8 cellular contexts compared by ENCODE assay signal in genomic region chr7:129163875-129164544, GRCh38. TPM values are rescaled to one million over a fixed set of nuclear protein-coding genes. Genes with fewer than 3 reads are reported as not detected.
A peak's percentile ranks its signal among the peaks of the same experiment; 100 is the strongest.
DNase-seq lines count a peak whose midpoint lies in the region; ATAC-seq, FAIRE-seq and TF ChIP-seq lines count a peak whose summit lies in the region.

No MANE protein-coding gene starts in this region.

- H3K27ac ChIP-seq in A673 (ENCODE audit: low read depth, low read length, poor library complexity, severe bottlenecking), result no peak overlapping the region
- no peak overlapping the region for H3K27ac ChIP-seq in HepG2 (ENCODE audit: extremely low read length, insufficient read depth, low read length)

- no peaks in the 10 kb centered on the region for H3K79me2 ChIP-seq in HepG2 (ENCODE audit: insufficient read depth, low read length)

- H3K4me3 ChIP-seq in A673 (ENCODE audit: low read depth, low read length, poor library complexity, severe bottlenecking), result no peak overlapping the region
- H3K4me3 ChIP-seq in astrocyte of the spinal cord (ENCODE audit: low read depth, low read length), result no peak overlapping the region
- no peak overlapping the region for H3K4me3 ChIP-seq in HepG2 (replicated peaks in 1 of 3; ENCODE audit: insufficient read depth in 1 of 3, low read depth in 2 of 3, low read length in 3 of 3)

- H3K27me3 ChIP-seq in A673 (replicated peaks; ENCODE audit: insufficient read depth, low read depth, low read length, poor library complexity) (no peaks in the 10 kb centered on the region), HepG2 (ENCODE audit: control insufficient read depth in 1 of 2, insufficient read depth in 2 of 2, low read length in 2 of 2) (no peaks in the 10 kb centered on the region)

- CTCF ChIA-PET in A673 (lab: Charles Lee) (interaction anchor here (0.6 to 1.4 kb wide), 10 partner anchors 9 to 704 kb away, joined by 3 to 12 read pairs (median 4); partner anchors contain the start of gene TSPAN33), HepG2 (lab: Yijun Ruan, JAX; ENCODE audit: low intra/inter-chr PET ratio, low total read pairs) (interaction anchor here (2.1 to 3.5 kb wide), 2 partner anchors 45 to 50 kb away, joined by 8 to 50 read pairs; no protein-coding TSS in a partner anchor)

- no peak overlapping the region for H3K4me2 ChIP-seq in HepG2 (ENCODE audit: low read depth, low read length)

- POLR2A ChIA-PET in A673 (lab: Charles Lee; ENCODE audit: low non-redundant PET) (interaction anchor here (0.5 to 0.7 kb wide), 2 partner anchors 154 to 491 kb away, joined by 3 read pairs; no protein-coding TSS in a partner anchor), HepG2 (lab: Yijun Ruan, JAX) (interaction anchor here (0.7 to 1.0 kb wide), 3 partner anchors 25 to 61 kb away, joined by 3 to 6 read pairs (median 4); partner anchors contain the start of gene SMO)

- in situ Hi-C loops in astrocyte of the spinal cord (cut with HindIII; ENCODE audit: low sequenced_read_pairs) (no loop called here), HepG2 (cut with HindIII; ENCODE audit: extremely low pct_ligation_motif_present, low pct_unique_long_range_greater_than_20kb) (loop anchor here (5.0 kb wide), 1 partner anchor 48 kb away; no protein-coding TSS in a partner anchor)

- ATAC-seq in HepG2 (peak; percentile 49; the same call in 1 of the 3 replicates), HG02642 (IDR thresholded peaks at IDR 0.05; ENCODE audit: poor library complexity, unreplicated experiment) (no peak), HG02678 (IDR thresholded peaks at IDR 0.05; ENCODE audit: unreplicated experiment) (no peak)

- TF ChIP-seq EP300 in HepG2 (IDR thresholded peaks at IDR 0.05; ENCODE audit: low read depth in 2 of 2, low read length in 2 of 2), result no peak
- TF ChIP-seq EP300 in HepG2 (CRISPR knock-in tag; IDR thresholded peaks at IDR 0.05; ENCODE audit: borderline replicate concordance), result no peak

- DNase-seq in A673 (ENCODE audit: low spot score), result peak; percentile 61
- DNase-seq in NCI-H2081 treated with DMSO at 0.1 percent for 48 hours (lab: John Stamatoyannopoulos, UW), result peak; percentile 6
- DNase-seq in astrocyte of the spinal cord (ENCODE audit: low read depth, low spot score), result peak; percentile 69
- peak; percentile 40 for DNase-seq in HepG2 (ENCODE audit: low spot score)
- no peak for DNase-seq in HPDE6-E6E7 (ENCODE audit: extremely low spot score)

- intact Hi-C loops in A673 (cut with micrococcal nuclease; ENCODE audit: unreplicated experiment) (loop anchor here (1.0 kb wide), 1 partner anchor 46 kb away; no protein-coding TSS in a partner anchor), HepG2 (cut with micrococcal nuclease; ENCODE audit: unreplicated experiment) (loop anchor here (1.0 kb wide), 2 partner anchors 46 to 50 kb away; no protein-coding TSS in a partner anchor)

- peaks cover 7% of the 10 kb centered on the region for H3K4me1 ChIP-seq in A673 (ENCODE audit: insufficient read depth, low read length, poor library complexity, severe bottlenecking)
- H3K4me1 ChIP-seq in HepG2 (ENCODE audit: insufficient read depth, low read length), result no peaks in the 10 kb centered on the region

- peak; percentile 85 for FAIRE-seq in G401.6 (lab: Jason Lieb, UNC)
- peak; percentile 60 for FAIRE-seq in HepG2 (lab: Jason Lieb, UNC)

- TF ChIP-seq RAD21 in HepG2 (CRISPR knock-in tag; IDR thresholded peaks at IDR 0.05), result peak; percentile 57; the same call in 1 of the 2 replicates

- no TSS peak for BruUV-seq in A673 (replicated peaks; lab: Mats Ljungman, UMichigan)
- BruUV-seq in HepG2 (replicated peaks; lab: Mats Ljungman, UMichigan), result no TSS peak

- no peak overlapping the region for H2AFZ ChIP-seq in HepG2 (ENCODE audit: low read length)

- TF ChIP-seq POLR2A in HepG2 (IDR thresholded peaks at IDR 0.05; ENCODE audit: insufficient read depth in 1 of 2, low read depth in 2 of 2, low read length in 2 of 2), result no peak

- 66% methylated on average over 11 of the region's 11 CpGs for WGBS in HepG2 (ENCODE audit: low lambda C conversion rate)

- H3K36me3 ChIP-seq in A673 (ENCODE audit: insufficient read depth, low read length, poor library complexity, severe bottlenecking) (no peaks in the 10 kb centered on the region), HepG2 (replicated peaks in 1 of 2; ENCODE audit: control insufficient read depth in 1 of 2, insufficient read depth in 2 of 2, low read length in 2 of 2) (no peaks in the 10 kb centered on the region; a peak in 1 of 5 replicates)

- H3K9ac ChIP-seq in HepG2 (ENCODE audit: insufficient read depth, low read depth, low read length), result no peak overlapping the region

- no peaks in the 10 kb centered on the region for H4K20me1 ChIP-seq in HepG2 (ENCODE audit: insufficient read depth, low read length)

- TF ChIP-seq CTCF in A673 (conservative IDR thresholded peaks at IDR 0.05; ENCODE audit: low read depth, low read length), result peak; percentile 89
- peak; percentile 76 for TF ChIP-seq CTCF in astrocyte of the spinal cord (IDR thresholded peaks at IDR 0.05; ENCODE audit: low read depth, low read length)
- peak; percentile 70 for TF ChIP-seq CTCF in HepG2 (CRISPR knock-in tag; IDR thresholded peaks at IDR 0.05)

- H3K9me3 ChIP-seq in A673 (ENCODE audit: low read depth, low read length, poor library complexity, severe bottlenecking) (no peaks in the 10 kb centered on the region), HepG2 (ENCODE audit: low read length) (no peaks in the 10 kb centered on the region)

TF ChIP-seq in HepG2, 621 proteins besides CTCF, POLR2A, EP300 and RAD21:
- TF ChIP-seq MIXL1 (CRISPR knock-in tag; IDR thresholded peaks at IDR 0.05) (peak; percentile 81; the same call in 1 of the 2 replicates), TBX3 (IDR thresholded peaks at IDR 0.05; ENCODE audit: borderline replicate concordance) (no peak), SATB2 (CRISPR knock-in tag; IDR thresholded peaks at IDR 0.05) (no peak), HNRNPK (IDR thresholded peaks at IDR 0.05; ENCODE audit: low read depth, low read length, poor library complexity, severe bottlenecking) (peak; percentile 75), STAG1 (CRISPR knock-in tag; IDR thresholded peaks at IDR 0.05) (peak; percentile 69), SMC3 (IDR thresholded peaks at IDR 0.05; ENCODE audit: low read length) (peak; percentile 71)

RNA-seq across cellular contexts. Expression of gene TSPAN33, which starts 19.5 kb away (rescaled TPM):
- total RNA-seq in A673 (2021), result 1.6 and 3.5 TPM in 2 replicates
- total RNA-seq in HepG2 (2016; rRNA removed; fragmentation: Illumina TruSeq; extraction: Trizol), result 12.9 and 15.3 TPM in 2 replicates
- 15.1 and 19.5 TPM in 2 replicates for total RNA-seq in HepG2 (2016; cell fraction: cytosol; rRNA removed; fragmentation: Illumina TruSeq; extraction: Trizol; ENCODE audit: low read depth)
- 10.8 and 14.4 TPM in 2 replicates for total RNA-seq in HepG2 (2016; cell fraction: insoluble cytoplasmic fraction; rRNA removed; fragmentation: Illumina TruSeq; extraction: Trizol)
- total RNA-seq in HepG2 (2016; cell fraction: membrane; rRNA removed; fragmentation: Illumina TruSeq; extraction: Trizol), result 32.7 and 34.3 TPM in 2 replicates
- total RNA-seq in HepG2 (2016; cell fraction: nucleus; rRNA removed; fragmentation: Illumina TruSeq; extraction: Trizol), result 8.1 and 9.4 TPM in 2 replicates
- polyA plus RNA-seq in HepG2 (2011; rRNA removed), result 16.5 and 18.2 TPM in 2 replicates
- polyA plus RNA-seq in HepG2 (2011; cell fraction: cytosol; rRNA removed), result 19.8 and 23.3 TPM in 2 replicates
- 8.5 and 9.9 TPM in 2 replicates for polyA plus RNA-seq in HepG2 (2011; cell fraction: nucleus; rRNA removed)
- polyA plus RNA-seq in HepG2 (2012), result 10.1 and 13.3 TPM in 2 replicates
- 23.0 and 28.4 TPM in 2 replicates for polyA plus RNA-seq in HepG2 (2016; cell fraction: cytosol; fragmentation: Illumina TruSeq; extraction: Trizol; ENCODE audit: low read depth)
- polyA plus RNA-seq in HepG2 (2016; cell fraction: insoluble cytoplasmic fraction; fragmentation: Illumina TruSeq; extraction: Trizol; ENCODE audit: low read depth), result 13.0 and 14.1 TPM in 2 replicates
- polyA plus RNA-seq in HepG2 (2016; cell fraction: membrane; fragmentation: Illumina TruSeq; extraction: Trizol; ENCODE audit: low read depth), result 35.6 and 37.4 TPM in 2 replicates
- 15.5 and 18.6 TPM in 2 replicates for polyA plus RNA-seq in HepG2 (2016; cell fraction: nucleus; fragmentation: Illumina TruSeq; extraction: Trizol; ENCODE audit: insufficient read depth, low read depth)
- polyA minus RNA-seq in HepG2 (2011; rRNA and poly(A)+ RNA removed; ENCODE audit: low replicate concordance), result 9.5 and 35.1 TPM in 2 replicates
- polyA minus RNA-seq in HepG2 (2011; cell fraction: cytosol; rRNA and poly(A)+ RNA removed), result 9.1 and 9.7 TPM in 2 replicates
- 7.2 and 10.4 TPM in 2 replicates for polyA minus RNA-seq in HepG2 (2011; cell fraction: nucleus; rRNA and poly(A)+ RNA removed)

RNA-seq across cellular contexts. Expression of gene SMO, which starts 24.4 kb away (rescaled TPM):
- total RNA-seq in A673 (2021) (40.3 and 40.8 TPM in 2 replicates), HepG2 (2016; rRNA removed; fragmentation: Illumina TruSeq; extraction: Trizol) (22.1 and 32.3 TPM in 2 replicates)
- total RNA-seq in HepG2 (2016; cell fraction: cytosol; rRNA removed; fragmentation: Illumina TruSeq; extraction: Trizol; ENCODE audit: low read depth), result 72.0 and 77.5 TPM in 2 replicates
- 22.7 and 33.9 TPM in 2 replicates for total RNA-seq in HepG2 (2016; cell fraction: insoluble cytoplasmic fraction; rRNA removed; fragmentation: Illumina TruSeq; extraction: Trizol)
- total RNA-seq in HepG2 (2016; cell fraction: membrane; rRNA removed; fragmentation: Illumina TruSeq; extraction: Trizol), result 37.3 and 38.5 TPM in 2 replicates
- total RNA-seq in HepG2 (2016; cell fraction: nucleus; rRNA removed; fragmentation: Illumina TruSeq; extraction: Trizol), result 26.1 and 28.3 TPM in 2 replicates
- polyA plus RNA-seq in HepG2 (2011; rRNA removed), result 23.8 and 30.7 TPM in 2 replicates
- polyA plus RNA-seq in HepG2 (2011; cell fraction: cytosol; rRNA removed), result 21.9 and 24.2 TPM in 2 replicates
- 68.3 and 80.4 TPM in 2 replicates for polyA plus RNA-seq in HepG2 (2011; cell fraction: nucleus; rRNA removed)
- polyA plus RNA-seq in HepG2 (2012), result 19.4 and 20.7 TPM in 2 replicates
- polyA plus RNA-seq in HepG2 (2016; cell fraction: cytosol; fragmentation: Illumina TruSeq; extraction: Trizol; ENCODE audit: low read depth), result 4.1 and 4.4 TPM in 2 replicates
- polyA plus RNA-seq in HepG2 (2016; cell fraction: insoluble cytoplasmic fraction; fragmentation: Illumina TruSeq; extraction: Trizol; ENCODE audit: low read depth), result 22.5 and 25.2 TPM in 2 replicates
- 14.8 and 15.2 TPM in 2 replicates for polyA plus RNA-seq in HepG2 (2016; cell fraction: membrane; fragmentation: Illumina TruSeq; extraction: Trizol; ENCODE audit: low read depth)
- 63.0 and 65.6 TPM in 2 replicates for polyA plus RNA-seq in HepG2 (2016; cell fraction: nucleus; fragmentation: Illumina TruSeq; extraction: Trizol; ENCODE audit: insufficient read depth, low read depth)
- 0.07 and 139 TPM in 2 replicates for polyA minus RNA-seq in HepG2 (2011; rRNA and poly(A)+ RNA removed; ENCODE audit: low replicate concordance)
- polyA minus RNA-seq in HepG2 (2011; cell fraction: cytosol; rRNA and poly(A)+ RNA removed), result 31.4 and 35.0 TPM in 2 replicates
- polyA minus RNA-seq in HepG2 (2011; cell fraction: nucleus; rRNA and poly(A)+ RNA removed), result 12.0 and 20.4 TPM in 2 replicates
